24 cellular contexts compared by ENCODE assay signal in the genomic region with DNA sequence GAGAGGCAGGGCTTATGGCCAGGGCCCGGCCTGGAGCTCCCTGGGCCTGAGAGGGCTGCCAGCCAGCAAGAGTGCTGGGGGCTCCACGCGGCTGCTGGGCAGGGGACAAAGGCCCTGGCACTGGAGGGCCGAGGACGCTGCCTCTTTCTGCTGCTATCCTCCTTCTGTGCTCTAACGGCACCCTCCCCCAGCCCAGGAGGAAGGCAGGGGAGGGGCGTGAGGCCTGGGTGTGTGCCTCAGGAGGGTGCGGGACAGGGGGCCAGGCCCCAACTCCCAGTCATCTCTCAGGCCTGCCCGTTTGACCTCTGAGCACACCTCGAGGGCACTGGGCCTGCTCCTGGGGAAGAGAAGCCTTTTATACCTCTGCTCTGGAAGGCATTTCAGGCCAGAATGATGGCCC.
DNase-seq lines count a peak whose midpoint lies in the region; TF ChIP-seq lines count a peak whose summit lies in the region.
"Had no signal": no experiment of that assay in that cellular context is flagged by ENCODE, and none has a peak within 500 bp of the region (broad histone marks: within the 10 kb centered on the region; RNA-seq: fewer than 3 reads in every experiment).

No MANE protein-coding gene starts in this region.

- H3K4me3 Mint-ChIP-seq in nephron progenitor cell, result no peak overlapping the region
- H3K4me3 Mint-ChIP-seq: naive thymus-derived CD4-positive, alpha-beta T cell; stimulated activated naive B cell treated with anti-CD40 and anti-IgM and Interleukin-4, amounts not matched to agents 10 μg/mL and 1 μg/mL and 100 μg/mL, for 72 hours had no signal

- H3K27ac Mint-ChIP-seq in nephron progenitor cell, result no peak overlapping the region
- H3K27ac Mint-ChIP-seq: activated T-helper 2 cell treated with anti-CD3 and anti-CD28 coated beads, Interferon-gamma antibody, Interleukin-2, Interleukin-4, amounts not matched to agents 10 μg/mL and 5 μg/mL and 100 μg/mL, durations not matched to agents 14 hours and 24 hours and 36 hours; naive thymus-derived CD4-positive, alpha-beta T cell; stimulated activated naive B cell treated with anti-CD40 and anti-IgM and Interleukin-4, amounts not matched to agents 10 μg/mL and 1 μg/mL and 100 μg/mL, for 72 hours had no signal

- intact Hi-C loops in ascending aorta (cut with DNase I), result no loop called here
- intact Hi-C loops in cardiac septum (cut with DNase I), result loop anchor here (5.0 kb wide), 1 partner anchor 69 kb away; no protein-coding TSS in a partner anchor
- intact Hi-C loops in posterior vena cava (cut with DNase I), result loop anchor here (5.0 to 10.0 kb wide), 2 partner anchors 111 to 114 kb away; a partner anchor contains a TSS
- intact Hi-C loops in uterus (cut with DNase I; ENCODE audit: low total_unique reads), result no loop called here

- no peak for TF ChIP-seq CTCF in ascending aorta (IDR thresholded peaks at IDR 0.05)
- no peak for TF ChIP-seq CTCF in uterus (IDR thresholded peaks at IDR 0.05)
- no peak for TF ChIP-seq CTCF in nephron progenitor cell (IDR thresholded peaks at IDR 0.05)

- H3K27me3 ChIP-seq in ascending aorta (no peaks in the 10 kb centered on the region), uterus (no peaks in the 10 kb centered on the region)

- H3K4me1 ChIP-seq in ascending aorta (peaks cover 14 to 67% of the 10 kb centered on the region in 2 donors), uterus (no peaks in the 10 kb centered on the region)
- H3K4me1 ChIP-seq: Caco-2 had no signal

- H3K27ac ChIP-seq in ascending aorta, result peak overlapping the region; percentile 86
- H3K27ac ChIP-seq in uterus, result peak overlapping the region; percentile 23 to 41
- H3K27ac ChIP-seq: epithelial cell of prostate had no signal

- no peaks in the 10 kb centered on the region for H3K36me3 Mint-ChIP-seq in nephron progenitor cell (ENCODE audit: low read depth)
- H3K36me3 Mint-ChIP-seq: naive thymus-derived CD4-positive, alpha-beta T cell; stimulated activated naive B cell treated with anti-CD40 and anti-IgM and Interleukin-4, amounts not matched to agents 10 μg/mL and 1 μg/mL and 100 μg/mL, for 72 hours had no signal

- no peak overlapping the region for H3K4me3 ChIP-seq in ascending aorta
- H3K4me3 ChIP-seq in uterus, result no peak overlapping the region
- H3K4me3 ChIP-seq: lung had no signal

- peaks cover 35% of the 10 kb centered on the region for H3K4me1 Mint-ChIP-seq in nephron progenitor cell

- peaks cover 4% of the 10 kb centered on the region for H3K9me3 Mint-ChIP-seq in nephron progenitor cell
- H3K9me3 Mint-ChIP-seq: activated T-helper 2 cell treated with anti-CD3 and anti-CD28 coated beads, Interferon-gamma antibody, Interleukin-2, Interleukin-4, amounts not matched to agents 10 μg/mL and 5 μg/mL and 100 μg/mL, durations not matched to agents 14 hours and 24 hours and 36 hours; stimulated activated naive B cell treated with anti-CD40 and anti-IgM and Interleukin-4, amounts not matched to agents 10 μg/mL and 1 μg/mL and 100 μg/mL, for 72 hours had no signal

- DNase-seq in ascending aorta (ENCODE audit: low spot score in 2 of 2) (no peak), cardiac septum (ENCODE audit: low spot score) (peak; percentile 50), posterior vena cava (ENCODE audit: low spot score) (peak; percentile 72), uterus (no peak), COLO829 (ENCODE audit: low spot score) (no peak), KG1 (lab: John Stamatoyannopoulos, UW) (no peak), nephron progenitor cell (no peak)
- DNase-seq: activated naive CD4-positive, alpha-beta T cell treated with anti-CD3 and anti-CD28 coated beads, Interleukin-2, amount 50 U/mL, for 16 hours; activated T-cell treated with anti-CD3 and anti-CD28 coated beads for 4 hours; amniotic stem cell; Caco-2; DMS53; effector CD4-positive, alpha-beta T cell; Karpas-422; naive thymus-derived CD4-positive, alpha-beta T cell; NCI-H1436 treated with DMSO at 0.1 percent for 48 hours; NCI-H226; NCI-H69; occipital lobe; stimulated activated naive B cell treated with anti-CD40 and anti-IgM and Interleukin-4, amounts not matched to agents 10 μg/mL and 1 μg/mL and 100 μg/mL, for 72 hours; SW 1271 had no signal

- H3K36me3 ChIP-seq in ascending aorta (peaks cover 0 to 4% of the 10 kb centered on the region in 2 donors), uterus (no peaks in the 10 kb centered on the region)

- peaks cover 12% of the 10 kb centered on the region for H3K27me3 Mint-ChIP-seq in nephron progenitor cell (ENCODE audit: low read depth, poor library complexity)

- H3K9me3 ChIP-seq in ascending aorta, result no peaks in the 10 kb centered on the region
- no peaks in the 10 kb centered on the region for H3K9me3 ChIP-seq in uterus
- H3K9me3 ChIP-seq: Caco-2 had no signal

- no peak for TF ChIP-seq POLR2A in uterus (IDR thresholded peaks at IDR 0.05)

Comparison
In these comparisons a context has a peak if more than half of its experiments do, and no peak if none do; other contexts are left out.
1. DNase-seq: peak in cardiac septum (single experiment) and posterior vena cava (single experiment); none in ascending aorta (0 of 2), uterus (0 of 2), COLO829 (single experiment), KG1 (single experiment) and nephron progenitor cell (single experiment).
2. intact Hi-C loops: an anchor here in cardiac septum (5.0 kb wide) and posterior vena cava (5.0 to 10.0 kb wide); none called in ascending aorta and uterus.